In genomic region chr3:44522494-44522933, GRCh38 we compare ENCODE assay signal across 21 cellular contexts.
"Had no signal": no experiment of that assay in that cellular context is flagged by ENCODE, and none has a peak within 500 bp of the region (broad histone marks: within the 10 kb centered on the region; RNA-seq: fewer than 3 reads in every experiment).

No MANE protein-coding gene starts in this region.

- H3K36me3 ChIP-seq: left lung, ovary, thoracic aorta had no signal

- H3K27ac ChIP-seq: coronary artery, left lung, ovary, thoracic aorta had no signal

- H3K4me1 ChIP-seq: left lung had no signal

- H3K27me3 ChIP-seq: ovary had no signal

- H3K9me3 ChIP-seq: left lung, mucosa of descending colon, ovary, thoracic aorta had no signal

- DNase-seq: activated CD4-positive, alpha-beta T cell treated with anti-CD3 and anti-CD28 coated beads, Interleukin-2, amount 10 ng/mL, durations not matched to agents 24 days and 14 days; activated CD8-positive, alpha-beta T cell treated with anti-CD3 and anti-CD28 coated beads for 36 hours; activated naive CD4-positive, alpha-beta T cell treated with Interleukin-2 at 50 U/mL for 16 hours; activated naive CD8-positive, alpha-beta T cell treated with anti-CD3 and anti-CD28 coated beads, Interleukin-2, amount 10 ng/mL, durations not matched to agents 7 days and 5 days; activated T-cell treated with anti-CD3 and anti-CD28 coated beads, Interleukin-2, amount 50 U/mL, for 1 hour; central memory CD4-positive, alpha-beta T cell; erythroblast; foreskin melanocyte; hypothalamus; left lung; mucosa of descending colon; naive B cell; ovary; stimulated activated naive B cell treated with anti-CD40 and anti-IgM and Interleukin-4, amounts not matched to agents 10 μg/mL and 1 μg/mL and 100 μg/mL, for 72 hours; T-helper 1 cell; T-helper 9 cell had no signal

- FAIRE-seq: keratinocyte had no signal

- ATAC-seq: activated CD8-positive, alpha-beta T cell treated with anti-CD3 and anti-CD28 coated beads for 36 hours; activated T-helper 17 cell treated with anti-CD3 and anti-CD28 coated beads, Interleukin-2, amount 50 U/mL, for 72 hours; left lung; mucosa of descending colon; sciatic nerve; stimulated activated naive B cell treated with anti-CD40 and anti-IgM and Interleukin-4, amounts not matched to agents 10 μg/mL and 1 μg/mL and 100 μg/mL, for 72 hours had no signal

- H3K4me3 ChIP-seq: coronary artery, left lung, mucosa of descending colon, ovary, thoracic aorta had no signal
